Comparison of ENCODE assay signal across 2 cellular contexts in the genomic region with DNA sequence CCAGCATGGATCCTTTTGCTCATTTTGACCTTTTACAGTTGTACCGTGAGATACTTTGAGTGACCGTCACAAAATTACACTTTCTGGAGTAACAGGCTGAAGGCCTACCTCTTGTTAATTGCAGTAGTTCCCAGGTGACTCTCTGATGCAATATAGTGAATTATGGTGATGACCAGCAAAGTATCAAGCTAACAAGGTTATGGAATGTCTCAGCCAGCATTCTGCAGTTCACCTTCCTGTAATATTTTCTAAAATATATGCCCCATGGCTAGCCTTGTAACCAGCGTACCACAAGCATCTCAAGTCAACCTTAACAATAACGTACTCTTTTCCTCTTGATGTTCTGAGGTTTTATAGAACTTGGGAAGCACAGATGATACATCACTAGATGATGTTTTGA.
TF ChIP-seq lines count a peak whose summit lies in the region.

No MANE protein-coding gene starts in this region.

TF ChIP-seq in IMR-90, 13 proteins besides CTCF, POLR2A, EP300 and RAD21:
- TF ChIP-seq CEBPB (IDR thresholded peaks at IDR 0.05; ENCODE audit: low read depth, low read length) (0 out of 2 replicates have a peak, but pooled peaks have one; percentile 7), RCOR1 (IDR thresholded peaks at IDR 0.05; ENCODE audit: insufficient replicate concordance, low read length) (no peak), FOS (IDR thresholded peaks at IDR 0.05; ENCODE audit: low read depth, low read length) (no peak)
- TF ChIP-seq, protein P1, sequence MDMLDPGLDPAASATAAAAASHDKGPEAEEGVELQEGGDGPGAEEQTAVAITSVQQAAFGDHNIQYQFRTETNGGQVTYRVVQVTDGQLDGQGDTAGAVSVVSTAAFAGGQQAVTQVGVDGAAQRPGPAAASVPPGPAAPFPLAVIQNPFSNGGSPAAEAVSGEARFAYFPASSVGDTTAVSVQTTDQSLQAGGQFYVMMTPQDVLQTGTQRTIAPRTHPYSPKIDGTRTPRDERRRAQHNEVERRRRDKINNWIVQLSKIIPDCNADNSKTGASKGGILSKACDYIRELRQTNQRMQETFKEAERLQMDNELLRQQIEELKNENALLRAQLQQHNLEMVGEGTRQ (IDR thresholded peaks at IDR 0.05; ENCODE audit: low read depth, low read length): no peak

TF ChIP-seq in endothelial cell of umbilical vein, 7 proteins besides CTCF, POLR2A, EP300 and RAD21:
- TF ChIP-seq GATA2 (IDR thresholded peaks at IDR 0.05; ENCODE audit: insufficient read depth, insufficient read length, low read depth, low read length): no peak
- TF ChIP-seq MAX (IDR thresholded peaks at IDR 0.05; ENCODE audit: insufficient read depth, insufficient read length): no peak
- no peak for TF ChIP-seq MYC (IDR thresholded peaks at IDR 0.05; ENCODE audit: low read depth, low read length)
- no peak for TF ChIP-seq EZH2 (IDR thresholded peaks at IDR 0.05; ENCODE audit: borderline replicate concordance, low read depth, low read length, severe bottlenecking)
- TF ChIP-seq JUN (IDR thresholded peaks at IDR 0.05; ENCODE audit: borderline replicate concordance, insufficient read depth, insufficient read length, low read depth): no peak
